ENCODE assay signal across 1 cellular context in genomic region chr4:123481034-123481433, GRCh38.
TF ChIP-seq lines count a peak whose summit lies in the region.

No MANE protein-coding gene starts in this region.

TF ChIP-seq in H1, 55 proteins besides CTCF, POLR2A, EP300 and RAD21:
- TF ChIP-seq SIX5 (IDR thresholded peaks at IDR 0.05; ENCODE audit: low read depth, low read length) (no peak), BACH1 (IDR thresholded peaks at IDR 0.05; ENCODE audit: low read length) (no peak)
